1 cellular context compared by ENCODE assay signal in the genomic region with DNA sequence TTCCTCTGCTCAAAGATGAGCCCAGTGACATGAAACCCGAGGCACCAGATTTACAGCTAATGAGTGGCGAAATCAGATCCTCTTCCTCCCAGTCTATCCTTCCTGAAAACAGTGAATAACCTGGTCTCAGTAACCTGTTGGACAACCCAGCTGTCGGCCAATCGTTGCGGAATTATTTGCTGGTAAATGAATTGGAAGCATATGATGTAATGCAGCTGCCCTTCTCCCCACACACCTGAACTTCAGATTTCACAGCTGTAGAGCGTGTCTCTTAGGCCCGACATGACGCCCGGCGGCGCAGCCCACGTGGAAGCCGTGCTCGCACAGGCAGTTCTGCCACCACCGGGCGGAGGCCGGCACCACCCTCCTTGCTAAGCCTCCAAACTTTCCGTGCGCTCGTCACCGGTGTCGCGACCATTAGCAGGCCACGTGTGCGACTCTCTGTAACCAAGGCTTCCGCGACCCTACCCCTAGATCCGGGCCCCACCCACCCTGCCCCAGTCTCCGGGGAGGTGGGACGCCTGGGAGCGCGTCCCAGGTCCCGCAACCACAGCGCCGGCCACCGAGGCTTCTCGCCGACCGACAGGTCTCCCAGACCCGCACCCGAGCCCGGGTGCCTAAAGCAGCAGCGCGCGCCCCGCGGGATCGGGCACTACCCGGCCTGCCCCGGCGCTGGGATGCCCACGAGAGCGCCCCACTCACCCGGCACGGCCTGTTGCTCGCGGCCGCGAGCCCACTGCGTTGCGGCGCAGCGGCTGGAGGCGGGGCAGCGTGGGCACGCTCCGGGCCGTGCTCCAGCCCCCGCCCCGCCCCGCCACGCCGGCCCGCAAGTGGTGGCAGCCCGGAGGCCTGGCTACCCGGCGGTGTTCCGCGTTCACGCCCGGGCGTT.
TF ChIP-seq lines count a peak whose summit lies in the region.

TSS of gene RIOX2 (minus strand) at position 753 of the 889 bp plus-strand sequence. CDS start 4,838 bp downstream, outside the sequence.

TF ChIP-seq in K562, 482 proteins besides CTCF, POLR2A, EP300 and RAD21 (continued from another document and continues in another):
- TF ChIP-seq, protein P1, sequence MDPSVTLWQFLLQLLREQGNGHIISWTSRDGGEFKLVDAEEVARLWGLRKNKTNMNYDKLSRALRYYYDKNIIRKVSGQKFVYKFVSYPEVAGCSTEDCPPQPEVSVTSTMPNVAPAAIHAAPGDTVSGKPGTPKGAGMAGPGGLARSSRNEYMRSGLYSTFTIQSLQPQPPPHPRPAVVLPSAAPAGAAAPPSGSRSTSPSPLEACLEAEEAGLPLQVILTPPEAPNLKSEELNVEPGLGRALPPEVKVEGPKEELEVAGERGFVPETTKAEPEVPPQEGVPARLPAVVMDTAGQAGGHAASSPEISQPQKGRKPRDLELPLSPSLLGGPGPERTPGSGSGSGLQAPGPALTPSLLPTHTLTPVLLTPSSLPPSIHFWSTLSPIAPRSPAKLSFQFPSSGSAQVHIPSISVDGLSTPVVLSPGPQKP (CRISPR knock-in tag; IDR thresholded peaks at IDR 0.05) = no peak
- peak in 1 of 2 experiments; percentile 8; a peak in 2 of 4 replicates for TF ChIP-seq NRF1 (conservative IDR thresholded peaks at IDR 0.05 in 1 of 2, IDR thresholded peaks at IDR 0.05 in 1 of 2)
- TF ChIP-seq ZNF184 (CRISPR knock-in tag; IDR thresholded peaks at IDR 0.05) = no peak
- TF ChIP-seq E2F6 (IDR thresholded peaks at IDR 0.05; ENCODE audit: borderline replicate concordance in 1 of 2, extremely low read depth in 1 of 2, insufficient read depth in 1 of 2, insufficient read length in 1 of 2, low read depth in 1 of 2, low read length in 1 of 2, poor library complexity in 1 of 2, severe bottlenecking in 1 of 2) = peak; percentile 72 to 81
- TF ChIP-seq, protein P2, sequence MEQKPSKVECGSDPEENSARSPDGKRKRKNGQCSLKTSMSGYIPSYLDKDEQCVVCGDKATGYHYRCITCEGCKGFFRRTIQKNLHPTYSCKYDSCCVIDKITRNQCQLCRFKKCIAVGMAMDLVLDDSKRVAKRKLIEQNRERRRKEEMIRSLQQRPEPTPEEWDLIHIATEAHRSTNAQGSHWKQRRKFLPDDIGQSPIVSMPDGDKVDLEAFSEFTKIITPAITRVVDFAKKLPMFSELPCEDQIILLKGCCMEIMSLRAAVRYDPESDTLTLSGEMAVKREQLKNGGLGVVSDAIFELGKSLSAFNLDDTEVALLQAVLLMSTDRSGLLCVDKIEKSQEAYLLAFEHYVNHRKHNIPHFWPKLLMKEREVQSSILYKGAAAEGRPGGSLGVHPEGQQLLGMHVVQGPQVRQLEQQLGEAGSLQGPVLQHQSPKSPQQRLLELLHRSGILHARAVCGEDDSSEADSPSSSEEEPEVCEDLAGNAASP (IDR thresholded peaks at IDR 0.05) = no peak
- TF ChIP-seq JUN (IDR thresholded peaks at IDR 0.05; ENCODE audit: borderline replicate concordance, low read depth, low read length) = peak; percentile 8; the same call in 1 of the 2 replicates
- no peak for TF ChIP-seq JUN (CRISPR knock-in tag; IDR thresholded peaks at IDR 0.05; ENCODE audit: borderline replicate concordance)
- TF ChIP-seq, protein P3, sequence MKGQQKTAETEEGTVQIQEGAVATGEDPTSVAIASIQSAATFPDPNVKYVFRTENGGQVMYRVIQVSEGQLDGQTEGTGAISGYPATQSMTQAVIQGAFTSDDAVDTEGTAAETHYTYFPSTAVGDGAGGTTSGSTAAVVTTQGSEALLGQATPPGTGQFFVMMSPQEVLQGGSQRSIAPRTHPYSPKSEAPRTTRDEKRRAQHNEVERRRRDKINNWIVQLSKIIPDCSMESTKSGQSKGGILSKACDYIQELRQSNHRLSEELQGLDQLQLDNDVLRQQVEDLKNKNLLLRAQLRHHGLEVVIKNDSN (CRISPR knock-in tag; IDR thresholded peaks at IDR 0.05) = peak; percentile 43; the same call in 1 of the 2 replicates
- peak; percentile 63; the same call in 1 of the 2 replicates for TF ChIP-seq HNRNPL (IDR thresholded peaks at IDR 0.05; ENCODE audit: low read depth, low read length)
- TF ChIP-seq C11orf30 (IDR thresholded peaks at IDR 0.05; ENCODE audit: low read depth) = no peak
- TF ChIP-seq, protein P4, sequence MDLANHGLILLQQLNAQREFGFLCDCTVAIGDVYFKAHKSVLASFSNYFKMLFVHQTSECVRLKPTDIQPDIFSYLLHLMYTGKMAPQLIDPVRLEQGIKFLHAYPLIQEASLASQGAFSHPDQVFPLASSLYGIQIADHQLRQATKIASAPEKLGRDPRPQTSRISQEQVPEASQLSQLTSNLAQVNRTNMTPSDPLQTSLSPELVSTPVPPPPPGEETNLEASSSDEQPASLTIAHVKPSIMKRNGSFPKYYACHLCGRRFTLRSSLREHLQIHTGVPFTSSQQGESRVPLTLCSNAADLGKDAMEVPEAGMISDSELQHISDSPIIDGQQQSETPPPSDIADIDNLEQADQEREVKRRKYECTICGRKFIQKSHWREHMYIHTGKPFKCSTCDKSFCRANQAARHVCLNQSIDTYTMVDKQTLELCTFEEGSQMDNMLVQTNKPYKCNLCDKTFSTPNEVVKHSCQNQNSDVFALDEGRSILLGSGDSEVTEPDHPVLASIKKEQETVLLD (IDR thresholded peaks at IDR 0.05) = no peak
- TF ChIP-seq, protein P5, sequence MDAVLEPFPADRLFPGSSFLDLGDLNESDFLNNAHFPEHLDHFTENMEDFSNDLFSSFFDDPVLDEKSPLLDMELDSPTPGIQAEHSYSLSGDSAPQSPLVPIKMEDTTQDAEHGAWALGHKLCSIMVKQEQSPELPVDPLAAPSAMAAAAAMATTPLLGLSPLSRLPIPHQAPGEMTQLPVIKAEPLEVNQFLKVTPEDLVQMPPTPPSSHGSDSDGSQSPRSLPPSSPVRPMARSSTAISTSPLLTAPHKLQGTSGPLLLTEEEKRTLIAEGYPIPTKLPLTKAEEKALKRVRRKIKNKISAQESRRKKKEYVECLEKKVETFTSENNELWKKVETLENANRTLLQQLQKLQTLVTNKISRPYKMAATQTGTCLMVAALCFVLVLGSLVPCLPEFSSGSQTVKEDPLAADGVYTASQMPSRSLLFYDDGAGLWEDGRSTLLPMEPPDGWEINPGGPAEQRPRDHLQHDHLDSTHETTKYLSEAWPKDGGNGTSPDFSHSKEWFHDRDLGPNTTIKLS (IDR thresholded peaks at IDR 0.05; ENCODE audit: borderline replicate concordance, low read depth) = peak; percentile 51; the same call in 1 of the 2 replicates
- no peak for TF ChIP-seq MTA1 (IDR thresholded peaks at IDR 0.05; ENCODE audit: borderline replicate concordance)
- peak; percentile 85 for TF ChIP-seq NKRF (IDR thresholded peaks at IDR 0.05; ENCODE audit: borderline replicate concordance)
- peak; percentile 90 for TF ChIP-seq MAX (CRISPR knock-in tag; IDR thresholded peaks at IDR 0.05)
- TF ChIP-seq, protein P6, sequence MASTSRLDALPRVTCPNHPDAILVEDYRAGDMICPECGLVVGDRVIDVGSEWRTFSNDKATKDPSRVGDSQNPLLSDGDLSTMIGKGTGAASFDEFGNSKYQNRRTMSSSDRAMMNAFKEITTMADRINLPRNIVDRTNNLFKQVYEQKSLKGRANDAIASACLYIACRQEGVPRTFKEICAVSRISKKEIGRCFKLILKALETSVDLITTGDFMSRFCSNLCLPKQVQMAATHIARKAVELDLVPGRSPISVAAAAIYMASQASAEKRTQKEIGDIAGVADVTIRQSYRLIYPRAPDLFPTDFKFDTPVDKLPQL (IDR thresholded peaks at IDR 0.05; ENCODE audit: extremely low read depth, insufficient read length) = no peak
- TF ChIP-seq ELF2 (CRISPR knock-in tag; IDR thresholded peaks at IDR 0.05) = no peak
- TF ChIP-seq, protein P7, sequence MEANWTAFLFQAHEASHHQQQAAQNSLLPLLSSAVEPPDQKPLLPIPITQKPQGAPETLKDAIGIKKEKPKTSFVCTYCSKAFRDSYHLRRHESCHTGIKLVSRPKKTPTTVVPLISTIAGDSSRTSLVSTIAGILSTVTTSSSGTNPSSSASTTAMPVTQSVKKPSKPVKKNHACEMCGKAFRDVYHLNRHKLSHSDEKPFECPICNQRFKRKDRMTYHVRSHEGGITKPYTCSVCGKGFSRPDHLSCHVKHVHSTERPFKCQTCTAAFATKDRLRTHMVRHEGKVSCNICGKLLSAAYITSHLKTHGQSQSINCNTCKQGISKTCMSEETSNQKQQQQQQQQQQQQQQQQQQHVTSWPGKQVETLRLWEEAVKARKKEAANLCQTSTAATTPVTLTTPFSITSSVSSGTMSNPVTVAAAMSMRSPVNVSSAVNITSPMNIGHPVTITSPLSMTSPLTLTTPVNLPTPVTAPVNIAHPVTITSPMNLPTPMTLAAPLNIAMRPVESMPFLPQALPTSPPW (CRISPR knock-in tag; IDR thresholded peaks at IDR 0.05) = peak; percentile 60
- TF ChIP-seq RBM22 (IDR thresholded peaks at IDR 0.05; ENCODE audit: low read depth, low read length, poor library complexity, severe bottlenecking) = no peak
- peak; percentile 48 for TF ChIP-seq SAFB (IDR thresholded peaks at IDR 0.05; ENCODE audit: borderline replicate concordance, low read depth, low read length)
- TF ChIP-seq ZEB2 (IDR thresholded peaks at IDR 0.05) = 0 out of 2 replicates have a peak, but pooled peaks have one; percentile 35
- TF ChIP-seq, protein P8, sequence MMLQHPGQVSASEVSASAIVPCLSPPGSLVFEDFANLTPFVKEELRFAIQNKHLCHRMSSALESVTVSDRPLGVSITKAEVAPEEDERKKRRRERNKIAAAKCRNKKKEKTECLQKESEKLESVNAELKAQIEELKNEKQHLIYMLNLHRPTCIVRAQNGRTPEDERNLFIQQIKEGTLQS (IDR thresholded peaks at IDR 0.05) = no peak
- TF ChIP-seq, protein P8 (CRISPR knock-in tag; conservative IDR thresholded peaks at IDR 0.05) = no peak
- 0 out of 2 replicates have a peak, but pooled peaks have one; percentile 40 for TF ChIP-seq GATAD2B (IDR thresholded peaks at IDR 0.05; ENCODE audit: borderline replicate concordance)
- TF ChIP-seq TRIM28 (IDR thresholded peaks at IDR 0.05) = no peak
- TF ChIP-seq HDAC1 (IDR thresholded peaks at IDR 0.05) = peak in 1 of 2 experiments; percentile 87; a peak in 1 of 4 replicates
- no peak for TF ChIP-seq WHSC1 (IDR thresholded peaks at IDR 0.05; ENCODE audit: low read length)
- TF ChIP-seq CTBP1 (IDR thresholded peaks at IDR 0.05; ENCODE audit: borderline replicate concordance) = 0 out of 2 replicates have a peak, but pooled peaks have one; percentile 31
- no peak for TF ChIP-seq CC2D1A (IDR thresholded peaks at IDR 0.05)
- TF ChIP-seq NCOA4 (IDR thresholded peaks at IDR 0.05; ENCODE audit: partially characterized antibody) = no peak
- no peak for TF ChIP-seq ZNF133 (CRISPR knock-in tag; IDR thresholded peaks at IDR 0.05)
- peak; percentile 85 for TF ChIP-seq EP400 (IDR thresholded peaks at IDR 0.05)
- peak; percentile 73; the same call in 1 of the 2 replicates for TF ChIP-seq MXI1 (IDR thresholded peaks at IDR 0.05; ENCODE audit: low read depth, low read length)
- TF ChIP-seq ZNF324 (CRISPR knock-in tag; IDR thresholded peaks at IDR 0.05) = no peak
- no peak for TF ChIP-seq ELK3 (CRISPR knock-in tag; IDR thresholded peaks at IDR 0.05)
- TF ChIP-seq SIX5 (IDR thresholded peaks at IDR 0.05; ENCODE audit: borderline replicate concordance in 1 of 2, insufficient read depth in 1 of 2, low read depth in 1 of 2, low read length in 2 of 2) = no peak
- TF ChIP-seq ZFP30 (CRISPR knock-in tag; IDR thresholded peaks at IDR 0.05; ENCODE audit: borderline replicate concordance) = no peak
- no peak for TF ChIP-seq ATF1 (CRISPR knock-in tag; IDR thresholded peaks at IDR 0.05)
- TF ChIP-seq ATF1 (tag; IDR thresholded peaks at IDR 0.05) = peak; percentile 18; the same call in 1 of the 2 replicates
- TF ChIP-seq CLOCK (CRISPR knock-in tag; IDR thresholded peaks at IDR 0.05; ENCODE audit: borderline replicate concordance) = no peak
